Comparison of ENCODE assay signal across 12 cellular contexts in the genomic region with DNA sequence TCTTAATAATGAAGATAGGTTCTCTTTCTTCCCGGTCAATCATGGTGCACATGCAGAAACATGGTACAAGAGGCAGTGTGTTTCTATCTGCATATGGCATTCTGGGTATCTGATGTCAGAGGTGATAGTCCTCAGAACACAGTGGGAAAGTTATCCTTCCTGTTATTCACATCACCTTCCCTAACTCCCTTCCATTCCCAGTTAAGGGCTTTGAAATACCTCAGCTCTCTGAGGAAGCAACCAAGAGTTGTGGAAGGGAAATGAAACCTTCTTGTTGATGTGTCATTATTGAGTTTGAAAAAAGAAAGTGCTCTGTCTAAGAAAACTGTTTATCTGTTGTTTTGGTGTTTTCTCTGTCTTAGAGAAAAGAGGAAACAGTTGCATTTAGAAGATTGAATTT. TPM values are rescaled to one million over a fixed set of nuclear protein-coding genes. Genes with fewer than 3 reads are reported as not detected.
A peak's percentile ranks its signal among the peaks of the same experiment; 100 is the strongest.
DNase-seq lines count a peak whose midpoint lies in the region; ATAC-seq and TF ChIP-seq lines count a peak whose summit lies in the region.
"Had no signal": no experiment of that assay in that cellular context is flagged by ENCODE, and none has a peak within 500 bp of the region (broad histone marks: within the 10 kb centered on the region; RNA-seq: fewer than 3 reads in every experiment).

No MANE protein-coding gene starts in this region.

- no peak overlapping the region for H2AFZ ChIP-seq in PC-3 (ENCODE audit: low read length)

- no peaks in the 10 kb centered on the region for H3K79me2 ChIP-seq in PC-3 (ENCODE audit: low read length)

- no peak overlapping the region for H3K4me3 ChIP-seq in PC-3 (ENCODE audit: low read length)

- no peaks in the 10 kb centered on the region for H3K4me1 ChIP-seq in PC-3 (ENCODE audit: insufficient read depth, low read length)

- no peaks in the 10 kb centered on the region for H3K9me3 Mint-ChIP-seq in memory B cell

- POLR2A ChIA-PET in PC-3 (lab: Charles Lee; ENCODE audit: unreplicated experiment): interaction anchor here (0.7 kb wide), 1 partner anchor 14 kb away, joined by 3 read pairs; no protein-coding TSS in a partner anchor

- no peak overlapping the region for H3K9ac ChIP-seq in PC-3 (ENCODE audit: low read length)

- H3K4me2 ChIP-seq in PC-3 (ENCODE audit: low read length): no peak overlapping the region

- intact Hi-C loops in PC-3 (cut with micrococcal nuclease): no loop called here

- H3K4me3 Mint-ChIP-seq in memory B cell: no peak overlapping the region

- no peaks in the 10 kb centered on the region for H3K27me3 ChIP-seq in PC-3 (ENCODE audit: low read length)

- CTCF ChIA-PET in PC-3 (lab: Charles Lee): no interaction called here

- H4K20me1 ChIP-seq in PC-3 (ENCODE audit: low read length): no peaks in the 10 kb centered on the region

- H3K27ac Mint-ChIP-seq in memory B cell: peak overlapping the region; percentile 74

- H3K9me3 ChIP-seq in PC-3 (ENCODE audit: low read length): no peaks in the 10 kb centered on the region

- no peaks in the 10 kb centered on the region for H3K36me3 ChIP-seq in PC-3 (ENCODE audit: low read depth, low read length)

- BruUV-seq in PC-3 (replicated peaks; lab: Mats Ljungman, UMichigan): no TSS peak

- H3K9me2 ChIP-seq in PC-3 (replicated peaks; ENCODE audit: low read length): no peaks in the 10 kb centered on the region

- no peaks in the 10 kb centered on the region for H3F3A ChIP-seq in PC-3 (ENCODE audit: low read length, unreplicated experiment)

- DNase-seq in memory B cell (ENCODE audit: low spot score in 2 of 2): no peak
- no peak for DNase-seq in NK-92 treated with Interleukin-12 subunit alpha and Interleukin-12 subunit beta, amount 100 ng/mL, for 24 hours (lab: John Stamatoyannopoulos, UW)
- no peak for DNase-seq in PC-3
- DNase-seq in NAMALWA (ENCODE audit: low spot score): no peak
- DNase-seq: activated naive CD4-positive, alpha-beta T cell treated with anti-CD3 and anti-CD28 coated beads, Interleukin-2, amount 50 U/mL, for 16 hours; NCI-H2227 treated with DMSO at 0.1 percent for 48 hours; T1000 had no signal

- no peaks in the 10 kb centered on the region for H3K36me3 Mint-ChIP-seq in memory B cell

- H3K4me1 Mint-ChIP-seq in memory B cell: peaks cover 16% of the 10 kb centered on the region

- H3K27ac ChIP-seq in PC-3 (ENCODE audit: low read length): no peak overlapping the region

- peaks cover 1% of the 10 kb centered on the region for H3K27me3 Mint-ChIP-seq in memory B cell

- no peak for TF ChIP-seq CTCF in PC-3 (conservative IDR thresholded peaks at IDR 0.05; ENCODE audit: low read depth, low read length)

- ATAC-seq in GM18868 (IDR thresholded peaks at IDR 0.05; ENCODE audit: unreplicated experiment): peak; percentile 83
- ATAC-seq in GM21737 (IDR thresholded peaks at IDR 0.05; ENCODE audit: unreplicated experiment): peak; percentile 69
- peak; percentile 68 for ATAC-seq in HG03460 (IDR thresholded peaks at IDR 0.05; ENCODE audit: unreplicated experiment)
- ATAC-seq in memory B cell (ENCODE audit: low read depth): peak; percentile 86
- no peak for ATAC-seq in PC-3
- no peak for ATAC-seq in esophagus mucosa

RNA-seq across cellular contexts. Expression of gene P2RY13, which starts 21.9 kb away (rescaled TPM):
- total RNA-seq in PC-3 (2014; rRNA removed): not detected in 2 replicates
- total RNA-seq in esophagus mucosa: 0.28 TPM
- total RNA-seq: Daoy had no signal

RNA-seq across cellular contexts. Expression of gene P2RY12, which starts 33.3 kb away (rescaled TPM):
- total RNA-seq in PC-3 (2014; rRNA removed) (not detected in 2 replicates), esophagus mucosa (not detected)
- total RNA-seq: Daoy had no signal

RNA-seq across cellular contexts. Expression of gene GPR87, which starts 34.6 kb away (rescaled TPM):
- total RNA-seq in PC-3 (2014; rRNA removed) (13.3 and 14.5 TPM in 2 replicates), esophagus mucosa (36.8 TPM)

Comparison
In these comparisons a context has a peak if more than half of its experiments do, and no peak if none do; other contexts are left out.
1. ATAC-seq: peak in GM18868 (single experiment), GM21737 (single experiment), HG03460 (single experiment) and memory B cell (single experiment); none in PC-3 (single experiment) and esophagus mucosa (single experiment).